ENCODE assay signal across 24 cellular contexts in genomic region chr15:98003976-98004375, GRCh38. TPM values are rescaled to one million over a fixed set of nuclear protein-coding genes. Genes with fewer than 3 reads are reported as not detected.
DNase-seq lines count a peak whose midpoint lies in the region; ATAC-seq, FAIRE-seq and TF ChIP-seq lines count a peak whose summit lies in the region.
"Had no signal": no experiment of that assay in that cellular context is flagged by ENCODE, and none has a peak within 500 bp of the region (broad histone marks: within the 10 kb centered on the region; RNA-seq: fewer than 3 reads in every experiment).

No MANE protein-coding gene starts in this region.

- ATAC-seq in HG03108 (IDR thresholded peaks at IDR 0.05; ENCODE audit: unreplicated experiment) = no peak
- no peak for ATAC-seq in HG03159 (IDR thresholded peaks at IDR 0.05; ENCODE audit: unreplicated experiment)
- ATAC-seq: activated CD8-positive, alpha-beta memory T cell treated with anti-CD3 and anti-CD28 coated beads, Interleukin-2, amount 10 ng/mL, durations not matched to agents 7 days and 5 days; GM12878 had no signal

- peak; percentile 36 for FAIRE-seq in bronchial epithelial cell (lab: Jason Lieb, UNC)
- FAIRE-seq: D721Med, GM12878 had no signal

- no peaks in the 10 kb centered on the region for H3K36me3 ChIP-seq in MG63
- no peaks in the 10 kb centered on the region for H3K36me3 ChIP-seq in bronchial epithelial cell (ENCODE audit: control insufficient read depth, insufficient read depth, low read length)
- H3K36me3 ChIP-seq: Peyer's patch had no signal

- DNase-seq in MG63 = peak; percentile 30
- DNase-seq in bronchial epithelial cell (ENCODE audit: low read depth) = peak; percentile 94
- peak; percentile 37 for DNase-seq in medulla oblongata (ENCODE audit: extremely low spot score)
- DNase-seq in retina = no peak
- no peak for DNase-seq in stimulated activated naive CD4-positive, alpha-beta T cell (lab: John Stamatoyannopoulos, UW)
- DNase-seq: activated CD8-positive, alpha-beta memory T cell treated with anti-CD3 and anti-CD28 coated beads, Interleukin-2, amount 10 ng/mL, durations not matched to agents 7 days and 5 days; activated naive CD4-positive, alpha-beta T cell; activated T-cell treated with anti-CD3 and anti-CD28 coated beads, Interleukin-2, amount 50 U/mL, for 48 hours; CD4-positive, alpha-beta T cell; effector CD8-positive, alpha-beta T cell; erythroblast; Karpas-422; left colon; mesenchymal stem cell; MV-4-11; NCI-H1694; NCI-H2171; NCI-H524; Peyer's patch; posterior cingulate gyrus had no signal

- TF ChIP-seq CTCF in bronchial epithelial cell (IDR thresholded peaks at IDR 0.05; ENCODE audit: insufficient read depth, low read length, severe bottlenecking) = no peak

- no peaks in the 10 kb centered on the region for H3K27me3 ChIP-seq in MG63
- H3K27me3 ChIP-seq in bronchial epithelial cell (ENCODE audit: control insufficient read depth, insufficient read depth, low read length) = no peaks in the 10 kb centered on the region
- H3K27me3 ChIP-seq: Peyer's patch had no signal

- H3K9me3 ChIP-seq in MG63 = no peaks in the 10 kb centered on the region
- H3K9me3 ChIP-seq: Peyer's patch had no signal

- no peak overlapping the region for H3K4me3 ChIP-seq in MG63
- no peak overlapping the region for H3K4me3 ChIP-seq in bronchial epithelial cell (ENCODE audit: low read depth, low read length)
- H3K4me3 ChIP-seq: GM12878, Peyer's patch had no signal

RNA-seq across cellular contexts. Expression of gene ARRDC4, which starts 43.5 kb away (rescaled TPM):
- 9.2 and 13.4 TPM in 2 replicates for total RNA-seq in MG63 (2014; rRNA removed; shearing (Covaris generic); ENCODE audit: low replicate concordance)
- 3.9 and 80.6 TPM in 2 replicates for total RNA-seq in bronchial epithelial cell

Comparison
In these comparisons a context has a peak if more than half of its experiments do, and no peak if none do; other contexts are left out.
1. DNase-seq: peak in MG63 (single experiment), bronchial epithelial cell (single experiment) and medulla oblongata (single experiment); none in retina (single experiment) and stimulated activated naive CD4-positive, alpha-beta T cell (0 of 6).